1 cellular context compared by ENCODE assay signal in genomic region chr15:101535170-101535902, GRCh38.
TF ChIP-seq lines count a peak whose summit lies in the region.

No MANE protein-coding gene starts in this region.

TF ChIP-seq in H1, 55 proteins besides CTCF, POLR2A, EP300 and RAD21 (continued from another document):
- TF ChIP-seq PHF8 (conservative IDR thresholded peaks at IDR 0.05; ENCODE audit: low read depth, low read length) (no peak), TEAD4 (IDR thresholded peaks at IDR 0.05; ENCODE audit: low read depth, low read length) (no peak), KDM1A (IDR thresholded peaks at IDR 0.05; ENCODE audit: borderline replicate concordance, low read length) (no peak), CHD2 (IDR thresholded peaks at IDR 0.05; ENCODE audit: low read length) (no peak), CHD1 (IDR thresholded peaks at IDR 0.05; ENCODE audit: low read depth, low read length) (no peak), E2F6 (IDR thresholded peaks at IDR 0.05) (no peak), SIX5 (IDR thresholded peaks at IDR 0.05; ENCODE audit: low read depth, low read length) (no peak), SIN3A (conservative IDR thresholded peaks at IDR 0.05 in 1 of 2, IDR thresholded peaks at IDR 0.05 in 1 of 2; ENCODE audit: low read depth in 1 of 2, low read length in 2 of 2) (no peak), JUN (IDR thresholded peaks at IDR 0.05; ENCODE audit: low read depth, low read length) (no peak), CBX5 (IDR thresholded peaks at IDR 0.05; ENCODE audit: low read depth, low read length) (no peak), SUZ12 (IDR thresholded peaks at IDR 0.05; ENCODE audit: low read length) (no peak), SP4 (IDR thresholded peaks at IDR 0.05; ENCODE audit: low read length) (no peak)
